8 cellular contexts compared by ENCODE assay signal in genomic region chr14:91138511-91139359, GRCh38. TPM values are rescaled to one million over a fixed set of nuclear protein-coding genes. Genes with fewer than 3 reads are reported as not detected.
A peak's percentile ranks its signal among the peaks of the same experiment; 100 is the strongest.
DNase-seq lines count a peak whose midpoint lies in the region; ATAC-seq, FAIRE-seq and TF ChIP-seq lines count a peak whose summit lies in the region.

No MANE protein-coding gene starts in this region.

- H3K36me3 ChIP-seq in colonic mucosa, result no peaks in the 10 kb centered on the region
- no peaks in the 10 kb centered on the region for H3K36me3 ChIP-seq in pancreas

- FAIRE-seq in pancreas (lab: Jason Lieb, UNC), result no peak

- no peak overlapping the region for H3K27ac Mint-ChIP-seq in CD4-positive, alpha-beta T cell

- H3K9me3 ChIP-seq in CD4-positive, alpha-beta T cell (ENCODE audit: control insufficient read depth, low read length), result no peaks in the 10 kb centered on the region
- H3K9me3 ChIP-seq in colonic mucosa, result no peaks in the 10 kb centered on the region
- no peaks in the 10 kb centered on the region for H3K9me3 ChIP-seq in pancreas

- H3K27me3 Mint-ChIP-seq in CD4-positive, alpha-beta T cell, result no peaks in the 10 kb centered on the region

- no peaks in the 10 kb centered on the region for H3K9me3 Mint-ChIP-seq in CD4-positive, alpha-beta T cell

- POLR2A ChIA-PET in CD4-positive, alpha-beta T cell (lab: Charles Lee), result interaction anchor here (0.6 to 1.1 kb wide), 3 partner anchors 13 to 78 kb away, joined by 4 to 5 read pairs (median 4); partner anchors contain the start of gene RPS6KA5

- intact Hi-C loops in CD4-positive, alpha-beta T cell (cut with DNase I, micrococcal nuclease), result loop anchor here in 1 of 2 experiments (1.0 kb wide), 1 partner anchor 235 kb away; no protein-coding TSS in a partner anchor
- intact Hi-C loops in colonic mucosa (cut with DNase I) (no loop called here), pancreas (cut with DNase I) (no loop called here)

- peak in 6 of 10 experiments; percentile 19 to 32 (median 26) for DNase-seq in CD4-positive, alpha-beta T cell
- DNase-seq in HT-29 (ENCODE audit: low spot score), result peak; percentile 41
- peak in 3 of 5 donors; percentile 19 to 77 (median 22) for DNase-seq in T-helper 1 cell
- DNase-seq in colonic mucosa, result peak; percentile 40
- DNase-seq in pancreas, result peak in 2 of 6 donors; percentile 29 to 50
- DNase-seq in hippocampal formation (lab: John Stamatoyannopoulos, UW), result no peak

- peaks cover 36% of the 10 kb centered on the region for H3K4me1 Mint-ChIP-seq in CD4-positive, alpha-beta T cell (ENCODE audit: low read depth)

- ATAC-seq in CD4-positive, alpha-beta T cell (ENCODE audit: poor library complexity), result peak; percentile 74
- ATAC-seq in pancreas, result peak; percentile 53 to 81 (median 68)
- no peak for ATAC-seq in HG02970 (IDR thresholded peaks at IDR 0.05; ENCODE audit: low FRiP score, unreplicated experiment)
- ATAC-seq in HG03354 (IDR thresholded peaks at IDR 0.05; ENCODE audit: poor library complexity, severe bottlenecking, unreplicated experiment), result no peak

- no peaks in the 10 kb centered on the region for H3K27me3 ChIP-seq in CD4-positive, alpha-beta T cell (ENCODE audit: control insufficient read depth, insufficient read depth, low read length)
- no peaks in the 10 kb centered on the region for H3K27me3 ChIP-seq in colonic mucosa
- no peaks in the 10 kb centered on the region for H3K27me3 ChIP-seq in pancreas

- H3K4me3 ChIP-seq in colonic mucosa (no peak overlapping the region), pancreas (no peak overlapping the region)

- H3K36me3 Mint-ChIP-seq in CD4-positive, alpha-beta T cell (ENCODE audit: low read depth), result peaks cover 31% of the 10 kb centered on the region

- CTCF ChIA-PET in CD4-positive, alpha-beta T cell (lab: Charles Lee), result interaction anchor here (0.6 to 1.3 kb wide), 8 partner anchors 23 to 236 kb away, joined by 3 to 5 read pairs (median 3); partner anchors contain the start of gene DGLUCY

- peak; percentile 61 for TF ChIP-seq CTCF in CD4-positive, alpha-beta T cell (IDR thresholded peaks at IDR 0.05)
- TF ChIP-seq CTCF in colonic mucosa (IDR thresholded peaks at IDR 0.05), result peak; percentile 41
- peak; percentile 6 to 25 (median 23) for TF ChIP-seq CTCF in pancreas (IDR thresholded peaks at IDR 0.05)

- H3K4me3 Mint-ChIP-seq in CD4-positive, alpha-beta T cell, result no peak overlapping the region

- H3K4me1 ChIP-seq in colonic mucosa (peaks cover 4% of the 10 kb centered on the region), pancreas (peaks cover 4 to 6% (median 6%) of the 10 kb centered on the region in 3 donors)

- H3K27ac ChIP-seq in CD4-positive, alpha-beta T cell (ENCODE audit: low read depth, low read length), result no peak overlapping the region
- H3K27ac ChIP-seq in colonic mucosa (no peak overlapping the region), pancreas (no peak overlapping the region)

- H3K9ac ChIP-seq in colonic mucosa (ENCODE audit: low read depth in 2 of 2, low read length in 2 of 2), result no peak overlapping the region

- 74 to 77% methylated on average over 6 of the region's 6 CpGs for WGBS in pancreas, 2 donors

RNA-seq across cellular contexts. Expression of gene DGLUCY, which starts 24.9 kb away (rescaled TPM):
- 10 to 100 TPM; 33.0 to 34.9 TPM for total RNA-seq in CD4-positive, alpha-beta T cell
- total RNA-seq in HT-29 (2014; rRNA removed; shearing (Covaris generic)), result 30.4 and 37.9 TPM in 2 replicates
- total RNA-seq in colonic mucosa, result 100 to 1,000 TPM in 1 of 2 donors, 10 to 100 TPM in 1; 67.3 to 105 TPM
- total RNA-seq in pancreas, result 10 to 100 TPM; 11.9 to 43.4 (median 21.4) TPM
- 10 to 100 TPM; 24.9 to 31.9 TPM for polyA plus RNA-seq in pancreas

Comparison
In these comparisons a context has a peak if more than half of its experiments do, and no peak if none do; other contexts are left out.
1. ATAC-seq: peak in CD4-positive, alpha-beta T cell (single experiment) and pancreas (4 of 4); none in HG02970 (single experiment) and HG03354 (single experiment).
2. DNase-seq: peak in CD4-positive, alpha-beta T cell (6 of 10), HT-29 (single experiment), T-helper 1 cell (3 of 5) and colonic mucosa (single experiment); none in hippocampal formation (0 of 2).
3. Peak in every context shown above with its lines, with median percentiles within 50 percentile points of each other: CTCF ChIP-seq.